8 cellular contexts compared by ENCODE assay signal in the genomic region with DNA sequence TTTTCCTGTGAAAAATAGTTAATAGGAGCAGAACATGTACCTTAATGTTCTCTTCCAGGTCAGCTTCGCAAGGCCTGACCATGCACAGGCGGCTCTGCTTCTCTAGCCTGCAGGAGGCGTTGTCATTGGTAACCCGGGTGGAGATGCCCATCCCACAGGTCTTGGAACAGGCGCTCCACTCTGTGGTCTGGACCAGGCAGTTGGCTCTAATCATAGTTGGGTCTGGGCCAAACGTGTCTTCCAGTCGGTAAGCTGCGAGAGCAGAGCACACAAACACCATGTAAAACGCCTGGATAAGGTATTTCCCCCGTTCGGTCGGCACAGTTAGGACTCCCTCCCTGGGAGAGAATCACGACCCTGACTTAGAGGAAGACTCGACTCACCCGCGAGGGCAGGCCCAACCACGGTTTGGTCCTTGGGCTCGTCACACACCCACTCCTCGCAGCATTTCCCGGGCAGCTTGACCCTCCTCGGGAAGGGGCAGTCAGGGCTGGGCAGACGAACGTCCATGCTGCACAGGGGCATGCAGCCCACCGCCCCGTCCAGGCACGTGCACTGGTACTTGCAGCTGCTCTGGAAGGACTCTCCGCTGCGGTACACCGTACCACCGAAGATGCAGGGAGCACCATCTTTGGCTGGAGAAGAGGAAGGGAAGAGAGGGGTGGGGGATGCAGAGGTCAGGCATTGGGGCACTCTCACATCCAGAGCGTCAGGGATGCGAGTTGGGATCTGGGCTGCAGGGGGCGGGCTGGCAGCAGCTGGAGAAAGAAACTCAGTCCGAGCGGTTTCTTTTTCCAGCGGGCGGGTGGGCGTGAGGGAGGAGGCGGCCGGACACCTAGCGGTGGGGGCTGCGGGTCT. TPM values are rescaled to one million over a fixed set of nuclear protein-coding genes. Genes with fewer than 3 reads are reported as not detected.
DNase-seq lines count a peak whose midpoint lies in the region; ATAC-seq and TF ChIP-seq lines count a peak whose summit lies in the region.

No MANE protein-coding gene starts in this region.

- peak; percentile 65 for ATAC-seq in GM19025 (IDR thresholded peaks at IDR 0.05; ENCODE audit: low read depth, unreplicated experiment)
- ATAC-seq in omental fat pad (ENCODE audit: low FRiP score), result peak; percentile 74
- no peak for ATAC-seq in GM18867 (IDR thresholded peaks at IDR 0.05; ENCODE audit: unreplicated experiment)
- no peak for ATAC-seq in HG03280 (IDR thresholded peaks at IDR 0.05; ENCODE audit: unreplicated experiment)

- H3K4me2 ChIP-seq in BLaER1 treated with 17β-estradiol and CSF1 and Interleukin-3, amounts not matched to agents 10 nM and 100 nM, result peak overlapping the region; percentile 83 to 99 (median 95)

- DNase-seq in NCI-H524 treated with DMSO at 0.1 percent for 48 hours (lab: John Stamatoyannopoulos, UW) (peak; percentile 39), amniotic stem cell (lab: John Stamatoyannopoulos, UW) (peak; percentile 94), cardiac muscle cell (ENCODE audit: low read depth in 1 of 2, low spot score in 1 of 2) (peak; percentile 88 to 96), omental fat pad (ENCODE audit: low spot score) (no peak)

- H3K9me3 ChIP-seq in BLaER1 treated with 17β-estradiol and CSF1 and Interleukin-3, amounts not matched to agents 10 nM and 100 nM (replicated peaks in 1 of 11), result no peaks in the 10 kb centered on the region
- H3K9me3 ChIP-seq in cardiac muscle cell (ENCODE audit: low read depth), result no peaks in the 10 kb centered on the region

- H3K27me3 ChIP-seq in BLaER1 treated with 17β-estradiol and CSF1 and Interleukin-3, amounts not matched to agents 10 nM and 100 nM, result peaks cover 37 to 58% (median 43%) of the 10 kb centered on the region in 11 experiments
- no peaks in the 10 kb centered on the region for H3K27me3 ChIP-seq in cardiac muscle cell

- peak overlapping the region; percentile 40 to 78 (median 62); a peak in 19 of 22 replicates for H3K9ac ChIP-seq in BLaER1 treated with 17β-estradiol and CSF1 and Interleukin-3, amounts not matched to agents 10 nM and 100 nM

- no peak overlapping the region for H3K27ac ChIP-seq in BLaER1 treated with 17β-estradiol and CSF1 and Interleukin-3, amounts not matched to agents 10 nM and 100 nM
- peak overlapping the region; percentile 99 for H3K27ac ChIP-seq in cardiac muscle cell

- peak overlapping the region; percentile 69 to 77 (median 72) for H3K4me3 ChIP-seq in BLaER1 treated with 17β-estradiol and CSF1 and Interleukin-3, amounts not matched to agents 10 nM and 100 nM
- peak overlapping the region; percentile 96 for H3K4me3 ChIP-seq in cardiac muscle cell

- peak; percentile 47 for TF ChIP-seq CTCF in cardiac muscle cell (IDR thresholded peaks at IDR 0.05; ENCODE audit: low read depth, low read length)
- no peak for TF ChIP-seq CTCF in omental fat pad (IDR thresholded peaks at IDR 0.05)

- H4K20me1 ChIP-seq in BLaER1 treated with 17β-estradiol and CSF1 and Interleukin-3, amounts not matched to agents 10 nM and 100 nM, result peaks cover 0 to 5% (median 0%) of the 10 kb centered on the region in 11 experiments; a peak in 1 of 22 replicates

- peaks cover 4 to 9% (median 7%) of the 10 kb centered on the region in 10 experiments; a peak in 13 of 20 replicates for H3K4me1 ChIP-seq in BLaER1 treated with 17β-estradiol and CSF1 and Interleukin-3, amounts not matched to agents 10 nM and 100 nM
- peaks cover 18% of the 10 kb centered on the region for H3K4me1 ChIP-seq in cardiac muscle cell (ENCODE audit: low read depth)

- no peaks in the 10 kb centered on the region for H3K36me3 ChIP-seq in BLaER1 treated with 17β-estradiol and CSF1 and Interleukin-3, amounts not matched to agents 10 nM and 100 nM
- no peaks in the 10 kb centered on the region for H3K36me3 ChIP-seq in cardiac muscle cell

RNA-seq across cellular contexts. Expression of a gene that starts 1.0 kb away (rescaled TPM):
- total RNA-seq in cardiac muscle cell (17.2 and 20.1 TPM in 2 replicates), omental fat pad (100 to 1,000 TPM in 3 of 4 donors, 10 to 100 TPM in 1; 60.6 to 129 (median 107) TPM)
- polyA plus RNA-seq in cardiac muscle cell, result 44.3 and 48.1 TPM in 2 replicates

Comparison
In these comparisons a context has a peak if more than half of its experiments do, and no peak if none do; other contexts are left out.
1. ATAC-seq: peak in GM19025 (single experiment) and omental fat pad (single experiment); none in GM18867 (single experiment) and HG03280 (single experiment).